Comparison of ENCODE assay signal across 10 cellular contexts in genomic region chr18:32040936-32041335, GRCh38. TPM values are rescaled to one million over a fixed set of nuclear protein-coding genes. Genes with fewer than 3 reads are reported as not detected.
DNase-seq lines count a peak whose midpoint lies in the region; ATAC-seq and FAIRE-seq lines count a peak whose summit lies in the region.
"Had no signal": no experiment of that assay in that cellular context is flagged by ENCODE, and none has a peak within 500 bp of the region (broad histone marks: within the 10 kb centered on the region; RNA-seq: fewer than 3 reads in every experiment).

No MANE protein-coding gene starts in this region.

- no peaks in the 10 kb centered on the region for H3K27me3 Mint-ChIP-seq in activated naive CD4-positive, alpha-beta T cell treated with anti-CD3 and anti-CD28 coated beads, Interleukin-2, amount 10 ng/mL, durations not matched to agents 7 days and 5 days

- FAIRE-seq in HTR-8/SVneo (lab: Jason Lieb, UNC): no peak
- FAIRE-seq: bronchial epithelial cell had no signal

- peaks cover 58% of the 10 kb centered on the region for H3K4me1 Mint-ChIP-seq in activated naive CD4-positive, alpha-beta T cell treated with anti-CD3 and anti-CD28 coated beads, Interleukin-2, amount 10 ng/mL, durations not matched to agents 7 days and 5 days

- peaks cover 66% of the 10 kb centered on the region for H3K36me3 Mint-ChIP-seq in activated naive CD4-positive, alpha-beta T cell treated with anti-CD3 and anti-CD28 coated beads, Interleukin-2, amount 10 ng/mL, durations not matched to agents 7 days and 5 days

- DNase-seq in activated T-cell treated with anti-CD3 and anti-CD28 coated beads for 24 hours (ENCODE audit: low read depth) (peak; percentile 31), activated T-cell treated with anti-CD3 and anti-CD28 coated beads for 4 hours (no peak), KG1 (lab: John Stamatoyannopoulos, UW) (peak; percentile 58), HTR-8/SVneo (ENCODE audit: insufficient read length, low spot score) (no peak), posterior vena cava (ENCODE audit: low spot score) (no peak)
- DNase-seq in activated naive CD4-positive, alpha-beta T cell treated with anti-CD3 and anti-CD28 coated beads, Interleukin-2, amount 10 ng/mL, durations not matched to agents 7 days and 5 days: peak; percentile 74
- DNase-seq in stimulated activated naive CD8-positive, alpha-beta T cell treated with anti-CD3 and anti-CD28 coated beads, Interleukin-15, Interleukin-2, amounts not matched to agents 100 U/mL and 50 U/mL, for 24 hours: peak; percentile 31
- DNase-seq: IMR-90 had no signal

- H3K9me3 Mint-ChIP-seq in activated naive CD4-positive, alpha-beta T cell treated with anti-CD3 and anti-CD28 coated beads, Interleukin-2, amount 10 ng/mL, durations not matched to agents 7 days and 5 days: no peaks in the 10 kb centered on the region

- intact Hi-C loops in posterior vena cava (cut with DNase I): no loop called here

- peak overlapping the region; percentile 40 for H3K4me3 Mint-ChIP-seq in activated naive CD4-positive, alpha-beta T cell treated with anti-CD3 and anti-CD28 coated beads, Interleukin-2, amount 10 ng/mL, durations not matched to agents 7 days and 5 days

- CTCF ChIA-PET in activated naive CD4-positive, alpha-beta T cell treated with anti-CD3 and anti-CD28 coated beads, Interleukin-2, amount 10 ng/mL, durations not matched to agents 7 days and 5 days (lab: Charles Lee): interaction anchor here (0.8 to 2.2 kb wide), 5 partner anchors 9 to 55 kb away, joined by 3 to 7 read pairs (median 4); no protein-coding TSS in a partner anchor

- peak overlapping the region; percentile 93 for H3K27ac Mint-ChIP-seq in activated naive CD4-positive, alpha-beta T cell treated with anti-CD3 and anti-CD28 coated beads, Interleukin-2, amount 10 ng/mL, durations not matched to agents 7 days and 5 days

- ATAC-seq in stimulated activated naive CD8-positive, alpha-beta T cell treated with anti-CD3 and anti-CD28 coated beads, Interleukin-15, Interleukin-2, amounts not matched to agents 100 U/mL and 50 U/mL, for 24 hours: peak; percentile 81
- ATAC-seq in HG03521 (IDR thresholded peaks at IDR 0.05; ENCODE audit: unreplicated experiment): no peak

RNA-seq across cellular contexts. Expression of gene RNF125, which starts 22.3 kb away (rescaled TPM):
- total RNA-seq in posterior vena cava: 1 to 10 TPM; 3.7 to 9.0 TPM

RNA-seq across cellular contexts. Expression of gene RNF138, which starts 50.7 kb away (rescaled TPM):
- 10 to 100 TPM; 14.9 to 23.7 TPM for total RNA-seq in posterior vena cava

Comparison
In these comparisons a context has a peak if more than half of its experiments do, and no peak if none do; other contexts are left out.
1. DNase-seq: peak in activated T-cell treated with anti-CD3 and anti-CD28 coated beads for 24 hours (single experiment), KG1 (single experiment), activated naive CD4-positive, alpha-beta T cell treated with anti-CD3 and anti-CD28 coated beads, Interleukin-2, amount 10 ng/mL, durations not matched to agents 7 days and 5 days (single experiment) and stimulated activated naive CD8-positive, alpha-beta T cell treated with anti-CD3 and anti-CD28 coated beads, Interleukin-15, Interleukin-2, amounts not matched to agents 100 U/mL and 50 U/mL, for 24 hours (single experiment); none in activated T-cell treated with anti-CD3 and anti-CD28 coated beads for 4 hours (single experiment), HTR-8/SVneo (single experiment) and posterior vena cava (single experiment).